In genomic region chr16:577796-578195, GRCh38 we compare ENCODE assay signal across 16 cellular contexts. TPM values are rescaled to one million over a fixed set of nuclear protein-coding genes. Genes with fewer than 3 reads are reported as not detected.
DNase-seq lines count a peak whose midpoint lies in the region; ATAC-seq, FAIRE-seq and TF ChIP-seq lines count a peak whose summit lies in the region.
"Had no signal": no experiment of that assay in that cellular context is flagged by ENCODE, and none has a peak within 500 bp of the region (broad histone marks: within the 10 kb centered on the region; RNA-seq: fewer than 3 reads in every experiment).

No MANE protein-coding gene starts in this region.

- TF ChIP-seq EP300 in K562 (IDR thresholded peaks at IDR 0.05; ENCODE audit: low read length), result no peak

- in situ Hi-C loops in K562 (cut with MboI), result loop anchor here (5.0 kb wide), 1 partner anchor 90 kb away; the partner anchor contains the start of gene RHOT2

- H3K4me3 ChIP-seq in BLaER1 treated with 17β-estradiol and CSF1 and Interleukin-3, amounts not matched to agents 10 nM and 100 nM, result no peak overlapping the region
- H3K4me3 ChIP-seq in K562 (no peak overlapping the region), neuronal stem cell (ENCODE audit: low read length in 2 of 2) (peak overlapping the region in 1 of 2 donors; percentile 28), uterus (no peak overlapping the region)
- H3K4me3 ChIP-seq: GM12878, HAP-1 had no signal

- H4K91ac ChIP-seq in neuronal stem cell (ENCODE audit: low read depth, low read length, poor library complexity), result no peak overlapping the region

- peak overlapping the region in 1 of 11 experiments; percentile 9; a peak in 1 of 22 replicates for H3K27ac ChIP-seq in BLaER1 treated with 17β-estradiol and CSF1 and Interleukin-3, amounts not matched to agents 10 nM and 100 nM
- H3K27ac ChIP-seq in K562 (ENCODE audit: extremely low read depth, low read depth, low read length) (no peak overlapping the region), neuronal stem cell (replicated peaks; ENCODE audit: low read length) (no peak overlapping the region), uterus (no peak overlapping the region)
- H3K27ac ChIP-seq: KMS-11 had no signal

- H2BK120ac ChIP-seq in neuronal stem cell (ENCODE audit: low read depth, low read length), result no peak overlapping the region

- DNase-seq in K562 (ENCODE audit: extremely low read depth in 1 of 4, low spot score in 3 of 4), result no peak
- no peak for DNase-seq in neuronal stem cell (ENCODE audit: low spot score)
- DNase-seq in uterus, result no peak
- no peak for DNase-seq in COLO668 (lab: John Stamatoyannopoulos, UW; ENCODE audit: unreplicated experiment)
- DNase-seq: BE2C, Calu3, DND-41, EL had no signal

- no peak overlapping the region for H2BK5ac ChIP-seq in neuronal stem cell (ENCODE audit: low read length)

- peak overlapping the region in 8 of 11 experiments; percentile 26 to 89 (median 52); a peak in 11 of 22 replicates for H3K4me2 ChIP-seq in BLaER1 treated with 17β-estradiol and CSF1 and Interleukin-3, amounts not matched to agents 10 nM and 100 nM
- H3K4me2 ChIP-seq in K562 (ENCODE audit: insufficient read depth, low read length), result no peak overlapping the region
- no peak overlapping the region for H3K4me2 ChIP-seq in neuronal stem cell (ENCODE audit: insufficient read depth, low read length, poor library complexity, severe bottlenecking)
- H3K4me2 ChIP-seq: KMS-11 had no signal

- peaks cover 0 to 65% (median 40%) of the 10 kb centered on the region in 11 experiments; a peak in 17 of 22 replicates for H4K20me1 ChIP-seq in BLaER1 treated with 17β-estradiol and CSF1 and Interleukin-3, amounts not matched to agents 10 nM and 100 nM
- H4K20me1 ChIP-seq in K562 (replicated peaks; ENCODE audit: control insufficient read depth, insufficient read depth, low read length), result peaks cover 10% of the 10 kb centered on the region

- peak overlapping the region in 4 of 11 experiments; percentile 3 to 56 (median 47); a peak in 9 of 22 replicates for H3K9ac ChIP-seq in BLaER1 treated with 17β-estradiol and CSF1 and Interleukin-3, amounts not matched to agents 10 nM and 100 nM
- H3K9ac ChIP-seq in K562 (ENCODE audit: insufficient read depth in 1 of 2, low read depth in 2 of 2, low read length in 2 of 2) (peak overlapping the region in 1 of 2 experiments; percentile 4; a peak in 1 of 4 replicates), neuronal stem cell (ENCODE audit: low read depth, low read length, poor library complexity) (no peak overlapping the region)
- H3K9ac ChIP-seq: KMS-11 had no signal

- 91% methylated on average over 13 of the region's 13 CpGs for WGBS in K562 (ENCODE audit: insufficient coverage, low coverage, missing lambda C conversion rate)
- WGBS in neuronal stem cell (ENCODE audit: extremely low coverage in 2 of 2, insufficient read length in 2 of 2, insufficient replicate concordance in 1 of 2), 2 donors, result no CpG with 5 or more reads among the region's 13 CpGs

- H2AFZ ChIP-seq in K562 (ENCODE audit: low read depth, low read length) (no peak overlapping the region), neuronal stem cell (ENCODE audit: low read length) (no peak overlapping the region)

- POLR2A ChIA-PET in K562 (lab: Yijun Ruan, JAX), result interaction anchor here (0.8 to 2.0 kb wide), 2 partner anchors 11 to 189 kb away, joined by 3 to 6 read pairs; no protein-coding TSS in a partner anchor

- intact Hi-C loops in K562 (cut with micrococcal nuclease) (loop anchor here (5.0 kb wide), 1 partner anchor 90 kb away; the partner anchor contains the start of gene RHOT2), uterus (cut with DNase I; ENCODE audit: low total_unique reads) (loop anchor here (10.0 kb wide), 1 partner anchor 87 kb away; the partner anchor contains the start of gene RHOT2)

- TF ChIP-seq POLR2A in K562 (conservative IDR thresholded peaks at IDR 0.05), result no peak
- no peak for TF ChIP-seq POLR2A in uterus (IDR thresholded peaks at IDR 0.05)

- H3K27me3 ChIP-seq in BLaER1 treated with 17β-estradiol and CSF1 and Interleukin-3, amounts not matched to agents 10 nM and 100 nM, result no peaks in the 10 kb centered on the region
- H3K27me3 ChIP-seq in K562 (ENCODE audit: control insufficient read depth in 2 of 2, insufficient read depth in 2 of 2, low read length in 2 of 2) (no peaks in the 10 kb centered on the region), neuronal stem cell (ENCODE audit: control insufficient read depth in 3 of 3, insufficient read depth in 3 of 3, low read depth in 1 of 3, low read length in 3 of 3) (no peaks in the 10 kb centered on the region), uterus (no peaks in the 10 kb centered on the region)
- H3K27me3 ChIP-seq: BE2C had no signal

- H3K18ac ChIP-seq in neuronal stem cell (ENCODE audit: low read length), result no peak overlapping the region

- peak overlapping the region; percentile 73 for H3K23ac ChIP-seq in neuronal stem cell (ENCODE audit: low read depth, low read length, poor library complexity)

- no peaks in the 10 kb centered on the region for H3K9me3 ChIP-seq in BLaER1 treated with 17β-estradiol and CSF1 and Interleukin-3, amounts not matched to agents 10 nM and 100 nM (replicated peaks in 1 of 11)
- H3K9me3 ChIP-seq in K562 (replicated peaks; ENCODE audit: control insufficient read depth, insufficient read depth, low read depth, low read length) (no peaks in the 10 kb centered on the region), neuronal stem cell (replicated peaks in 1 of 2; ENCODE audit: control insufficient read depth in 2 of 2, insufficient read depth in 1 of 2, low read depth in 1 of 2, low read length in 2 of 2) (no peaks in the 10 kb centered on the region), uterus (no peaks in the 10 kb centered on the region)
- H3K9me3 ChIP-seq: BE2C, HAP-1 had no signal

- H3K79me1 ChIP-seq in neuronal stem cell (ENCODE audit: low read depth, low read length), result peaks cover 9% of the 10 kb centered on the region

- H3K14ac ChIP-seq in neuronal stem cell (ENCODE audit: low read length), result peak overlapping the region; percentile 71

- H3K36me3 ChIP-seq in BLaER1 treated with 17β-estradiol and CSF1 and Interleukin-3, amounts not matched to agents 10 nM and 100 nM, result peaks cover 9 to 50% (median 25%) of the 10 kb centered on the region in 11 experiments; a peak in 21 of 22 replicates
- peaks cover 26% of the 10 kb centered on the region; the same call in 2 of the 3 replicates for H3K36me3 ChIP-seq in K562 (ENCODE audit: control insufficient read depth, insufficient read depth, low read length)
- H3K36me3 ChIP-seq in neuronal stem cell (replicated peaks in 1 of 2; ENCODE audit: control insufficient read depth in 2 of 2, insufficient read depth in 2 of 2, low read length in 2 of 2), result peaks cover 15 to 45% of the 10 kb centered on the region in 2 donors
- no peaks in the 10 kb centered on the region for H3K36me3 ChIP-seq in uterus

- no peak overlapping the region for H3K4ac ChIP-seq in neuronal stem cell (ENCODE audit: low read length)

- H2BK12ac ChIP-seq in neuronal stem cell (ENCODE audit: low read length), result peak overlapping the region; percentile 41

- no TSS peak for BruUV-seq in K562 (replicated peaks; lab: Mats Ljungman, UMichigan)

- H3K9me1 ChIP-seq in K562 (ENCODE audit: control insufficient read depth, insufficient read depth, low read length), result peaks cover 3% of the 10 kb centered on the region

- H3K79me2 ChIP-seq in K562 (ENCODE audit: control insufficient read depth, insufficient read depth, low read length), result no peaks in the 10 kb centered on the region

- no peak for TF ChIP-seq RAD21 in K562 (CRISPR knock-in tag; conservative IDR thresholded peaks at IDR 0.05 in 1 of 2, IDR thresholded peaks at IDR 0.05 in 1 of 2)

- CTCF ChIA-PET in K562 (lab: Yijun Ruan, JAX; ENCODE audit: low intra/inter-chr PET ratio), result no interaction called here

- H4K8ac ChIP-seq in neuronal stem cell (ENCODE audit: low read depth, low read length), result no peak overlapping the region

- no peak for FAIRE-seq in K562 (lab: Jason Lieb, UNC)
- FAIRE-seq: GM12878 had no signal

- H2BK15ac ChIP-seq in neuronal stem cell (ENCODE audit: low read length), result no peak overlapping the region

- no peak overlapping the region for H2AK5ac ChIP-seq in neuronal stem cell (ENCODE audit: low read depth, low read length)

- TF ChIP-seq CTCF in K562 (IDR thresholded peaks at IDR 0.05 in 2 of 3, conservative IDR thresholded peaks at IDR 0.05 in 1 of 3; ENCODE audit: insufficient read depth in 2 of 3, low read depth in 1 of 3, low read length in 3 of 3) (no peak), uterus (IDR thresholded peaks at IDR 0.05) (no peak)

- ATAC-seq in K562, result no peak

- H3K4me1 ChIP-seq in BLaER1 treated with 17β-estradiol and CSF1 and Interleukin-3, amounts not matched to agents 10 nM and 100 nM, result peaks cover 19 to 62% (median 53%) of the 10 kb centered on the region in 10 experiments
- H3K4me1 ChIP-seq in K562 (replicated peaks in 1 of 2; ENCODE audit: control insufficient read depth in 2 of 2, insufficient read depth in 2 of 2, low read length in 2 of 2) (peaks cover 0 to 87% of the 10 kb centered on the region in 2 experiments; a peak in 4 of 5 replicates), neuronal stem cell (ENCODE audit: control insufficient read depth in 2 of 2, insufficient read depth in 1 of 2, low read depth in 1 of 2, low read length in 2 of 2) (no peaks in the 10 kb centered on the region), uterus (no peaks in the 10 kb centered on the region)
- H3K4me1 ChIP-seq: BE2C, HAP-1 had no signal

RNA-seq across cellular contexts. Expression of gene PIGQ, which starts 8.0 kb away (rescaled TPM):
- 51.8 and 208 TPM in 2 replicates for total RNA-seq in K562 (2011; cell fraction: chromatin; rRNA removed; ENCODE audit: low replicate concordance)
- total RNA-seq in K562 (2011; cell fraction: nucleolus; rRNA removed), result 193 and 220 TPM in 2 replicates
- total RNA-seq in K562 (2011; cell fraction: nucleoplasm; rRNA removed), result 84.0 and 92.9 TPM in 2 replicates
- total RNA-seq in K562 (2014; rRNA removed) (30.7 and 36.1 TPM in 2 replicates), K562 (2014; rRNA removed; fragmentation: Illumina TruSeq; extraction: Trizol) (2.3 and 3.4 TPM in 2 replicates), K562 (2015; rRNA removed; fragmentation: Illumina TruSeq; extraction: Trizol) (14.1 and 14.3 TPM in 2 replicates), K562 (2021) (43.7 and 49.6 TPM in 2 replicates), uterus (10 to 100 TPM in 3 of 4 donors, 1 to 10 TPM in 1; 10.0 to 56.9 (median 30.7) TPM)
- polyA plus RNA-seq in K562 (2011; rRNA removed) (11.2 and 19.4 TPM in 2 replicates), K562 (2014; fragmentation: Illumina TruSeq; extraction: Trizol) (11.7 and 21.9 TPM in 2 replicates), K562 (2014; fragmentation: Nextera tagmentation; extraction: Ambion mirVana) (1 to 10 TPM in 1 of 2 experiments, under 1 TPM in 1; 0.20 to 2.5 TPM), K562 (2014; rRNA removed) (42.1 and 42.3 TPM in 2 replicates)
- 15.7 and 51.3 TPM in 2 replicates for polyA plus RNA-seq in K562 (2011; cell fraction: cytosol; rRNA removed)
- 84.7 and 175 TPM in 2 replicates for polyA plus RNA-seq in K562 (2011; cell fraction: nucleus; rRNA removed)
- 22.2 and 33.3 TPM in 2 replicates for polyA plus RNA-seq in K562 (2012)
- polyA minus RNA-seq in K562 (2011; rRNA and poly(A)+ RNA removed), result 9.6 and 17.9 TPM in 2 replicates
- 11.2 and 15.5 TPM in 2 replicates for polyA minus RNA-seq in K562 (2011; cell fraction: cytosol; rRNA and poly(A)+ RNA removed)
- 33.2 and 44.4 TPM in 2 replicates for polyA minus RNA-seq in K562 (2011; cell fraction: nucleus; rRNA and poly(A)+ RNA removed)
- 23.9 TPM for polyA plus RNA-seq in neuronal stem cell (2013, experiment 1 of 2)
- polyA plus RNA-seq in neuronal stem cell (2013, experiment 2 of 2), result 22.8 TPM

RNA-seq across cellular contexts. Expression of gene NHLRC4, which starts 11.0 kb away (rescaled TPM):
- 3.1 and 8.5 TPM in 2 replicates for total RNA-seq in K562 (2011; cell fraction: chromatin; rRNA removed; ENCODE audit: low replicate concordance)
- total RNA-seq in K562 (2011; cell fraction: nucleolus; rRNA removed), result 8.4 and 8.8 TPM in 2 replicates
- 5.0 TPM in 2 replicates for total RNA-seq in K562 (2011; cell fraction: nucleoplasm; rRNA removed)
- total RNA-seq in K562 (2014; rRNA removed) (2.6 and 3.1 TPM in 2 replicates), K562 (2014; rRNA removed; fragmentation: Illumina TruSeq; extraction: Trizol) (0.47 and 0.48 TPM in 2 replicates), K562 (2015; rRNA removed; fragmentation: Illumina TruSeq; extraction: Trizol) (1.2 and 1.3 TPM in 2 replicates), K562 (2021) (2.0 and 3.0 TPM in 2 replicates), uterus (1 to 10 TPM; 1.2 to 7.5 (median 1.5) TPM)
- polyA plus RNA-seq in K562 (2011; rRNA removed) (1.3 and 1.7 TPM in 2 replicates), K562 (2014; fragmentation: Illumina TruSeq; extraction: Trizol) (0.24 and 1.1 TPM in 2 replicates), K562 (2014; fragmentation: Nextera tagmentation; extraction: Ambion mirVana) (not detected), K562 (2014; rRNA removed) (3.2 and 3.7 TPM in 2 replicates)
- polyA plus RNA-seq in K562 (2011; cell fraction: cytosol; rRNA removed), result 2.0 and 4.5 TPM in 2 replicates
- 6.2 and 8.3 TPM in 2 replicates for polyA plus RNA-seq in K562 (2011; cell fraction: nucleus; rRNA removed)
- 1.7 and 7.2 TPM in 2 replicates for polyA plus RNA-seq in K562 (2012)
- 0.39 and 0.51 TPM in 2 replicates for polyA minus RNA-seq in K562 (2011; rRNA and poly(A)+ RNA removed)
- polyA minus RNA-seq in K562 (2011; cell fraction: cytosol; rRNA and poly(A)+ RNA removed), result 1.3 TPM in 1 of 2 replicates, not detected in the other
- 6.5 and 8.1 TPM in 2 replicates for polyA minus RNA-seq in K562 (2011; cell fraction: nucleus; rRNA and poly(A)+ RNA removed)
- 0.04 TPM for polyA plus RNA-seq in neuronal stem cell (2013, experiment 1 of 2)
- polyA plus RNA-seq in neuronal stem cell (2013, experiment 2 of 2), result 0.04 TPM
- total RNA-seq: A172, Calu3 had no signal

RNA-seq across cellular contexts. Expression of gene RAB40C, which starts 12.1 kb away (rescaled TPM):
- 10.6 and 36.6 TPM in 2 replicates for total RNA-seq in K562 (2011; cell fraction: chromatin; rRNA removed; ENCODE audit: low replicate concordance)
- 24.2 and 24.8 TPM in 2 replicates for total RNA-seq in K562 (2011; cell fraction: nucleolus; rRNA removed)
- total RNA-seq in K562 (2011; cell fraction: nucleoplasm; rRNA removed), result 15.5 and 15.6 TPM in 2 replicates
- total RNA-seq in K562 (2014; rRNA removed), result 22.3 and 26.0 TPM in 2 replicates
- total RNA-seq in K562 (2014; rRNA removed; fragmentation: Illumina TruSeq; extraction: Trizol), result 1.9 and 2.5 TPM in 2 replicates
- 10.1 and 11.4 TPM in 2 replicates for total RNA-seq in K562 (2015; rRNA removed; fragmentation: Illumina TruSeq; extraction: Trizol)
- 23.4 and 25.3 TPM in 2 replicates for total RNA-seq in K562 (2021)
- 8.7 and 10.9 TPM in 2 replicates for polyA plus RNA-seq in K562 (2011; rRNA removed)
- 15.6 and 35.2 TPM in 2 replicates for polyA plus RNA-seq in K562 (2011; cell fraction: cytosol; rRNA removed)
- polyA plus RNA-seq in K562 (2011; cell fraction: nucleus; rRNA removed), result 22.1 and 35.1 TPM in 2 replicates
- polyA plus RNA-seq in K562 (2012), result 15.7 and 28.1 TPM in 2 replicates
- polyA plus RNA-seq in K562 (2014; fragmentation: Illumina TruSeq; extraction: Trizol), result 5.6 and 13.3 TPM in 2 replicates
- under 1 TPM; 0.17 to 0.50 TPM for polyA plus RNA-seq in K562 (2014; fragmentation: Nextera tagmentation; extraction: Ambion mirVana)
- polyA plus RNA-seq in K562 (2014; rRNA removed), result 20.9 and 22.3 TPM in 2 replicates
- polyA minus RNA-seq in K562 (2011; rRNA and poly(A)+ RNA removed), result 2.9 and 5.0 TPM in 2 replicates
- polyA minus RNA-seq in K562 (2011; cell fraction: cytosol; rRNA and poly(A)+ RNA removed), result 10.3 and 15.5 TPM in 2 replicates
- 4.8 and 5.1 TPM in 2 replicates for polyA minus RNA-seq in K562 (2011; cell fraction: nucleus; rRNA and poly(A)+ RNA removed)
- polyA plus RNA-seq in neuronal stem cell (2013, experiment 1 of 2), result 20.5 TPM
- 19.4 TPM for polyA plus RNA-seq in neuronal stem cell (2013, experiment 2 of 2)
- total RNA-seq in uterus, result 10 to 100 TPM in 2 of 4 donors, 1 to 10 TPM in 1, under 1 TPM in 1; 0.59 to 25.4 (median 14.3) TPM

RNA-seq across cellular contexts. Expression of gene PRR35, which starts 17.6 kb away (rescaled TPM):
- total RNA-seq in K562 (2011; cell fraction: chromatin; rRNA removed; ENCODE audit: low replicate concordance), result 0.18 and 0.79 TPM in 2 replicates
- total RNA-seq in K562 (2011; cell fraction: nucleolus; rRNA removed), result 0.66 and 1.3 TPM in 2 replicates
- 0.29 and 0.53 TPM in 2 replicates for total RNA-seq in K562 (2011; cell fraction: nucleoplasm; rRNA removed)
- total RNA-seq in K562 (2014; rRNA removed) (0.41 and 0.45 TPM in 2 replicates), K562 (2014; rRNA removed; fragmentation: Illumina TruSeq; extraction: Trizol) (not detected in 2 replicates), K562 (2015; rRNA removed; fragmentation: Illumina TruSeq; extraction: Trizol) (0.08 TPM in 1 of 2 replicates, not detected in the other), K562 (2021) (0.18 and 0.42 TPM in 2 replicates), uterus (not detected)
- polyA plus RNA-seq in K562 (2011; rRNA removed) (0.09 and 0.17 TPM in 2 replicates), K562 (2014; fragmentation: Illumina TruSeq; extraction: Trizol) (0.07 TPM in 1 of 2 replicates, not detected in the other), K562 (2014; fragmentation: Nextera tagmentation; extraction: Ambion mirVana) (not detected), K562 (2014; rRNA removed) (0.15 and 0.24 TPM in 2 replicates)
- 0.07 and 1.2 TPM in 2 replicates for polyA plus RNA-seq in K562 (2011; cell fraction: cytosol; rRNA removed)
- polyA plus RNA-seq in K562 (2011; cell fraction: nucleus; rRNA removed), result 0.20 and 2.2 TPM in 2 replicates
- polyA plus RNA-seq in K562 (2012), result 0.09 and 0.14 TPM in 2 replicates
- polyA minus RNA-seq in K562 (2011; rRNA and poly(A)+ RNA removed), result not detected in 2 replicates
- polyA minus RNA-seq in K562 (2011; cell fraction: cytosol; rRNA and poly(A)+ RNA removed), result not detected in 2 replicates
- 0.27 TPM in 1 of 2 replicates, not detected in the other for polyA minus RNA-seq in K562 (2011; cell fraction: nucleus; rRNA and poly(A)+ RNA removed)
- polyA plus RNA-seq in neuronal stem cell (2013, experiment 1 of 2), result 0.17 TPM
- 0.21 TPM for polyA plus RNA-seq in neuronal stem cell (2013, experiment 2 of 2)
- total RNA-seq: A172; Calu3; CD4-positive, alpha-beta memory T cell; GM12878; H4 had no signal
- polyA plus RNA-seq: CD14-positive monocyte; CD4-positive, alpha-beta memory T cell; GM12878 had no signal

RNA-seq across cellular contexts. Expression of gene CAPN15, which starts 50.3 kb away (rescaled TPM):
- total RNA-seq in K562 (2011; cell fraction: chromatin; rRNA removed; ENCODE audit: low replicate concordance), result 95.0 and 335 TPM in 2 replicates
- total RNA-seq in K562 (2011; cell fraction: nucleolus; rRNA removed), result 221 and 227 TPM in 2 replicates
- total RNA-seq in K562 (2011; cell fraction: nucleoplasm; rRNA removed), result 99.2 and 108 TPM in 2 replicates
- total RNA-seq in K562 (2014; rRNA removed) (63.2 and 81.8 TPM in 2 replicates), K562 (2014; rRNA removed; fragmentation: Illumina TruSeq; extraction: Trizol) (4.2 and 4.3 TPM in 2 replicates), K562 (2015; rRNA removed; fragmentation: Illumina TruSeq; extraction: Trizol) (26.1 and 28.1 TPM in 2 replicates), K562 (2021) (105 and 111 TPM in 2 replicates), uterus (10 to 100 TPM in 3 of 4 donors, 1 to 10 TPM in 1; 7.9 to 37.3 (median 19.3) TPM)
- polyA plus RNA-seq in K562 (2011; rRNA removed) (14.2 and 20.5 TPM in 2 replicates), K562 (2014; fragmentation: Illumina TruSeq; extraction: Trizol) (4.9 and 23.2 TPM in 2 replicates), K562 (2014; fragmentation: Nextera tagmentation; extraction: Ambion mirVana) (under 1 TPM; 0.62 to 0.77 TPM), K562 (2014; rRNA removed) (50.2 and 52.3 TPM in 2 replicates)
- polyA plus RNA-seq in K562 (2011; cell fraction: cytosol; rRNA removed), result 20.0 and 89.6 TPM in 2 replicates
- 120 and 194 TPM in 2 replicates for polyA plus RNA-seq in K562 (2011; cell fraction: nucleus; rRNA removed)
- polyA plus RNA-seq in K562 (2012), result 43.4 and 45.5 TPM in 2 replicates
- polyA minus RNA-seq in K562 (2011; rRNA and poly(A)+ RNA removed), result 5.4 and 12.8 TPM in 2 replicates
- 69.7 and 71.5 TPM in 2 replicates for polyA minus RNA-seq in K562 (2011; cell fraction: cytosol; rRNA and poly(A)+ RNA removed)
- 29.7 and 35.1 TPM in 2 replicates for polyA minus RNA-seq in K562 (2011; cell fraction: nucleus; rRNA and poly(A)+ RNA removed)
- polyA plus RNA-seq in neuronal stem cell (2013, experiment 1 of 2), result 19.7 TPM
- polyA plus RNA-seq in neuronal stem cell (2013, experiment 2 of 2), result 19.6 TPM

Comparison
In these comparisons a context has a peak if more than half of its experiments do, and no peak if none do; other contexts are left out.
1. H3K4me2 ChIP-seq: peak in BLaER1 treated with 17β-estradiol and CSF1 and Interleukin-3, amounts not matched to agents 10 nM and 100 nM (8 of 11); none in K562 (single experiment) and neuronal stem cell (single experiment).